In the genomic region with DNA sequence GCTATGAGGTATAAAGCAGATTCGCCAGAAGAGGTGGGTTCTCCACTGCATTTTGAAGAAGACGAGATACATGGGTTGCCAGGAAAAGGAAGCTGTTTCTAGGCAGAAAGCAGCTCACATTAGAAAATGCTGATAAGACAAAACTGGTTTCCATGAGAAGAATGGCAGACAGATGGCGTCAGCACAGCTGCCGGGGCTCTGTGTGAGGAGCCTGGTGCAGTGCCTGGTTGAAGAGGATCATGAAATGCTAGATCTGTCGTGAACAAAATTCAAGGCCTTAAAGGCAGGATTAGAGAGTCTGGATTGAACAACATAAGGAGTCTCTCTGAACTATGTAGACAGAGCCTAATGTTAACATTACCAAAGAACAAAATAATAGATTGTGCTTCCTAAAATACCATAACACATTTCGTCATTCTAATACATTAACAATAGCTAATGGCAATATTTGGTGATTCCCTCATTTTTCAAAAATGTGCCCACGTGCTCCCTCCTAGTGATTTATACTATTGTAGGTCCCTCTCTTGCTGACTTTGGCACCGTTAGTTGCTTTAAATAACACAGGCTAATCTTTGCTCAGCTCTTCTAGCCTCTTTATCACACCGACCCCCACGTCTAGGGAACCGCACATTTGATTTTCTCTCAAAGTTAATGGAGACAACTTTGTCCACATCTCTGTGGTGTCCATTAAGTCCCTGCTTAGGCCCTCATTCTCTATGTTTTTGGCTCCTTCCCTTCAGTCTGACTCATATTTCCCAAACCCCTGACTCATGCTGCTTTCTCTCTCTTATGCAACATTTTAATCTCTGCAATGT, we compare ENCODE assay signal across 10 cellular contexts. TPM values are rescaled to one million over a fixed set of nuclear protein-coding genes. Genes with fewer than 3 reads are reported as not detected.
A peak's percentile ranks its signal among the peaks of the same experiment; 100 is the strongest.
DNase-seq lines count a peak whose midpoint lies in the region; TF ChIP-seq lines count a peak whose summit lies in the region.
"Had no signal": no experiment of that assay in that cellular context is flagged by ENCODE, and none has a peak within 500 bp of the region (broad histone marks: within the 10 kb centered on the region; RNA-seq: fewer than 3 reads in every experiment).

No MANE protein-coding gene starts in this region.

- POLR2A ChIA-PET in activated CD4-positive, alpha-beta memory T cell treated with anti-CD3 and anti-CD28 coated beads for 36 hours (lab: Charles Lee) = no interaction called here

- TF ChIP-seq CTCF in Peyer's patch (IDR thresholded peaks at IDR 0.05) = no peak

- no peaks in the 10 kb centered on the region for H3K9me3 Mint-ChIP-seq in activated CD4-positive, alpha-beta memory T cell treated with anti-CD3 and anti-CD28 coated beads for 36 hours

- H3K9ac ChIP-seq in trophoblast cell (ENCODE audit: low read length) = no peak overlapping the region

- no peak overlapping the region for H2BK5ac ChIP-seq in trophoblast cell (ENCODE audit: low read depth, low read length, poor library complexity)

- intact Hi-C loops in activated CD4-positive, alpha-beta memory T cell treated with anti-CD3 and anti-CD28 coated beads for 36 hours (cut with micrococcal nuclease) = no loop called here

- no peak overlapping the region for H3K4ac ChIP-seq in trophoblast cell (ENCODE audit: low read depth, low read length)

- H2AFZ ChIP-seq in trophoblast cell (ENCODE audit: insufficient read depth, low read length, poor library complexity) = no peak overlapping the region

- no peak overlapping the region for H2BK12ac ChIP-seq in trophoblast cell (ENCODE audit: low read length)

- no CpG with 5 or more reads among the region's 11 CpGs for WGBS in trophoblast cell (ENCODE audit: extremely low coverage, insufficient coverage, insufficient read length)

- H2AK5ac ChIP-seq in trophoblast cell (ENCODE audit: low read length) = no peak overlapping the region

- no peak overlapping the region for H3K4me3 Mint-ChIP-seq in activated CD4-positive, alpha-beta memory T cell treated with anti-CD3 and anti-CD28 coated beads for 36 hours
- H3K4me3 Mint-ChIP-seq: activated naive CD8-positive, alpha-beta T cell; natural killer cell treated with Interleukin-12 subunit alpha and Interleukin-12 subunit beta and Interleukin-15 and Interleukin-18, amount 100 ng/mL, for 72 hours had no signal

- no peak for TF ChIP-seq POLR2A in Peyer's patch (IDR thresholded peaks at IDR 0.05)

- no peaks in the 10 kb centered on the region for H3K9me3 ChIP-seq in Peyer's patch
- H3K9me3 ChIP-seq in trophoblast cell (ENCODE audit: insufficient read depth, low read depth, low read length) = no peaks in the 10 kb centered on the region

- H3K18ac ChIP-seq in trophoblast cell (ENCODE audit: low read length) = no peak overlapping the region

- H3K36me3 ChIP-seq in Peyer's patch (no peaks in the 10 kb centered on the region), trophoblast cell (ENCODE audit: control insufficient read depth in 1 of 2, insufficient read depth in 2 of 2, low read length in 2 of 2) (no peaks in the 10 kb centered on the region)

- H3K27me3 Mint-ChIP-seq in activated CD4-positive, alpha-beta memory T cell treated with anti-CD3 and anti-CD28 coated beads for 36 hours = no peaks in the 10 kb centered on the region
- H3K27me3 Mint-ChIP-seq: natural killer cell treated with Interleukin-12 subunit alpha and Interleukin-12 subunit beta and Interleukin-15 and Interleukin-18, amount 100 ng/mL, for 72 hours had no signal

- H3K4me1 ChIP-seq in Peyer's patch = no peaks in the 10 kb centered on the region
- peaks cover 0 to 5% of the 10 kb centered on the region in 2 experiments for H3K4me1 ChIP-seq in trophoblast cell (ENCODE audit: control insufficient read depth in 1 of 2, insufficient read depth in 2 of 2, low read length in 2 of 2)

- no peak overlapping the region for H3K27ac Mint-ChIP-seq in activated CD4-positive, alpha-beta memory T cell treated with anti-CD3 and anti-CD28 coated beads for 36 hours
- H3K27ac Mint-ChIP-seq: activated naive CD8-positive, alpha-beta T cell; natural killer cell treated with Interleukin-12 subunit alpha and Interleukin-12 subunit beta and Interleukin-15 and Interleukin-18, amount 100 ng/mL, for 72 hours had no signal

- H3K79me1 ChIP-seq in trophoblast cell (ENCODE audit: low read length) = no peaks in the 10 kb centered on the region

- H3K27me3 ChIP-seq in Peyer's patch (no peaks in the 10 kb centered on the region), trophoblast cell (ENCODE audit: insufficient read depth, low read length) (no peaks in the 10 kb centered on the region)

- DNase-seq in Daoy (ENCODE audit: low read depth) = peak; percentile 90
- no peak for DNase-seq in Peyer's patch
- peak; percentile 97 for DNase-seq in fibroblast of peridontal ligament (ENCODE audit: extremely low read depth)
- peak; percentile 43 to 75 for DNase-seq in trophoblast cell
- DNase-seq in activated CD4-positive, alpha-beta memory T cell treated with anti-CD3 and anti-CD28 coated beads for 36 hours = no peak
- no peak for DNase-seq in stimulated activated CD4-positive, alpha-beta T cell treated with anti-CD3 and anti-CD28 coated beads, Interleukin-15, amount 100 ng/mL, for 24 hours
- no peak for DNase-seq in activated effector memory CD4-positive, alpha-beta T cell treated with Interleukin-2 at 50 U/mL for 16 hours
- no peak for DNase-seq in NCI-H345 (lab: John Stamatoyannopoulos, UW)

- no peaks in the 10 kb centered on the region for H3K4me1 Mint-ChIP-seq in activated CD4-positive, alpha-beta memory T cell treated with anti-CD3 and anti-CD28 coated beads for 36 hours (ENCODE audit: low read depth)

- no peak overlapping the region for H4K8ac ChIP-seq in trophoblast cell (ENCODE audit: low read depth, low read length)

- H2BK120ac ChIP-seq in trophoblast cell (ENCODE audit: insufficient read depth, low read length, poor library complexity) = no peak overlapping the region

- no peak overlapping the region for H4K91ac ChIP-seq in trophoblast cell (ENCODE audit: low read depth, low read length)

- CTCF ChIA-PET in activated CD4-positive, alpha-beta memory T cell treated with anti-CD3 and anti-CD28 coated beads for 36 hours (lab: Charles Lee) = no interaction called here

- H3K36me3 Mint-ChIP-seq in activated CD4-positive, alpha-beta memory T cell treated with anti-CD3 and anti-CD28 coated beads for 36 hours = no peaks in the 10 kb centered on the region
- H3K36me3 Mint-ChIP-seq: activated naive CD8-positive, alpha-beta T cell; natural killer cell treated with Interleukin-12 subunit alpha and Interleukin-12 subunit beta and Interleukin-15 and Interleukin-18, amount 100 ng/mL, for 72 hours had no signal

- no peak overlapping the region for H3K4me2 ChIP-seq in trophoblast cell (ENCODE audit: low read length)

- H3K79me2 ChIP-seq in trophoblast cell (ENCODE audit: control insufficient read depth, insufficient read depth, low read length, poor library complexity) = no peaks in the 10 kb centered on the region

- H4K12ac ChIP-seq in trophoblast cell (ENCODE audit: low read depth, low read length) = no peak overlapping the region

- H3K4me3 ChIP-seq in Peyer's patch (no peak overlapping the region), trophoblast cell (ENCODE audit: low read depth, low read length) (no peak overlapping the region)

- H3K27ac ChIP-seq in Peyer's patch (peak overlapping the region in 3 of 4 donors; percentile 36 to 52 (median 50)), trophoblast cell (ENCODE audit: low read depth, low read length) (no peak overlapping the region)

- H3K14ac ChIP-seq in trophoblast cell (ENCODE audit: low read length) = no peak overlapping the region

- no peak overlapping the region for H3K23ac ChIP-seq in trophoblast cell (ENCODE audit: low read length)

RNA-seq across cellular contexts. Expression of a gene that starts 38.2 kb away (rescaled TPM):
- 290 and 292 TPM in 2 replicates for total RNA-seq in Daoy (2014; rRNA removed; shearing (Covaris generic))
- 10 to 100 TPM; 16.3 to 44.4 (median 26.6) TPM for total RNA-seq in Peyer's patch
- polyA plus RNA-seq in trophoblast cell (2013) = 6.6 and 7.5 TPM in 2 replicates
- not detected for total RNA-seq in activated CD4-positive, alpha-beta memory T cell treated with anti-CD3 and anti-CD28 coated beads for 36 hours
- total RNA-seq: natural killer cell treated with Interleukin-12 subunit alpha and Interleukin-12 subunit beta and Interleukin-15 and Interleukin-18, amount 100 ng/mL, for 72 hours had no signal

Comparison
In these comparisons a context has a peak if more than half of its experiments do, and no peak if none do; other contexts are left out.
1. DNase-seq: peak in Daoy (single experiment), fibroblast of peridontal ligament (single experiment) and trophoblast cell (2 of 2); none in Peyer's patch (0 of 3), activated CD4-positive, alpha-beta memory T cell treated with anti-CD3 and anti-CD28 coated beads for 36 hours (single experiment), stimulated activated CD4-positive, alpha-beta T cell treated with anti-CD3 and anti-CD28 coated beads, Interleukin-15, amount 100 ng/mL, for 24 hours (single experiment), activated effector memory CD4-positive, alpha-beta T cell treated with Interleukin-2 at 50 U/mL for 16 hours (single experiment) and NCI-H345 (single experiment).
2. RNA of a gene that starts 38.2 kb away (total RNA-seq): 290 to 292 TPM in Daoy and 16.3 to 44.4 TPM in Peyer's patch; not detected in activated CD4-positive, alpha-beta memory T cell treated with anti-CD3 and anti-CD28 coated beads for 36 hours; every median in the first group is over 10 times any median in the second.